In the genomic region with DNA sequence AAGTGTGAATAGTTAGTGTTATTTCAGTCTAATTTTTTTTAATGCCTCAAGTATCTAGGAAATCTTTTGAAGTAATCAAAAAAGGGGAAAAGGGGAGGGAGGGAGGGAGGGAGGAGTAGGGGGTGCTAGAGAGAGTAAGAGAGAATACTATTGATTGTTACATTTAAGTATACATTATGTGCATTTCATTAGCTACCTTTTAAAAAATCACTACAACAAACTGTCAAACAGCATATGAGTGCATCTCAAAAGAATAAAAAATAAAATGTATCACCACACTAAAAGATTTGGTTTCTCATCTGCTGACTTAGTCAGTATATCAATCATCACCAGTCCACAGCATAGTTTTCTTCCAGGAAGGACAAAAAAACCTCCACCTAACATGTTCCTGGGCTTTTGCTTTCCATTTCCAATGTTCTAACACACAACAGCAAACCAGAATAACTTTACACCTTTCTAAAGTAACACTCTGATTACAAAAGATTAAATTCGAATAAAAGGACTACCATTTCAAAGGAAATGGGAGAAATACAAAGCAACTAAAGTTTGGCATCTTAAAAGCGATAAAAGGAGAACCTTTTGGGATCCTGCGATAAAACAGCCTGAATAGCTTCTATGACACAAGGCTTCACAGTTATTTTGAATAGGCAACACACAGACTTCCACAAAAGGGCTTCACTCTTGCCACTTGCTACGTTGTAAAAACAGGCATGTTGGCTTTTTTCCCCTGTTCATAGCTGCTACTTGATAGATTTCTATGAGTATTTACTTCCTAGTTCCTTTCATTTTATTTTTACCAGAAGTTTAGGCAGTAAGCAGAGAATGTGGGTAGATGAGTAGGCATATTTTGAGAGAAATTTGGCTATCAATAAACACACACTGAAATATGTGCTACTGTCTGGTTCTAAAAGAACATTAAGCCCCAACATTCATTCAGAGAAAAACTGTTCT, we compare ENCODE assay signal across 9 cellular contexts.
A peak's percentile ranks its signal among the peaks of the same experiment; 100 is the strongest.
DNase-seq lines count a peak whose midpoint lies in the region; ATAC-seq and TF ChIP-seq lines count a peak whose summit lies in the region.
"Had no signal": no experiment of that assay in that cellular context is flagged by ENCODE, and none has a peak within 500 bp of the region (broad histone marks: within the 10 kb centered on the region; RNA-seq: fewer than 3 reads in every experiment).

No MANE protein-coding gene starts in this region.

- H3K27me3 ChIP-seq in right cardiac atrium (ENCODE audit: control insufficient read depth, insufficient read depth), result no peaks in the 10 kb centered on the region
- H3K27me3 ChIP-seq in skeletal muscle satellite cell (ENCODE audit: control insufficient read depth, insufficient read depth, low read length), result no peaks in the 10 kb centered on the region
- no peaks in the 10 kb centered on the region for H3K27me3 ChIP-seq in A673 (replicated peaks; ENCODE audit: insufficient read depth, low read depth, low read length, poor library complexity)

- no peak overlapping the region for H3K27ac Mint-ChIP-seq in activated naive CD4-positive, alpha-beta T cell treated with anti-CD3 and anti-CD28 coated beads, Interleukin-2, amount 10 ng/mL, durations not matched to agents 7 days and 5 days
- H3K27ac Mint-ChIP-seq: activated CD8-positive, alpha-beta T cell treated with anti-CD3 and anti-CD28 coated beads for 36 hours had no signal

- H3K4me1 Mint-ChIP-seq in activated naive CD4-positive, alpha-beta T cell treated with anti-CD3 and anti-CD28 coated beads, Interleukin-2, amount 10 ng/mL, durations not matched to agents 7 days and 5 days, result no peaks in the 10 kb centered on the region

- CTCF ChIA-PET in A673 (lab: Charles Lee), result no interaction called here
- CTCF ChIA-PET in activated naive CD4-positive, alpha-beta T cell treated with anti-CD3 and anti-CD28 coated beads, Interleukin-2, amount 10 ng/mL, durations not matched to agents 7 days and 5 days (lab: Charles Lee), result no interaction called here

- H3K4me1 ChIP-seq in right cardiac atrium (ENCODE audit: control insufficient read depth, insufficient read depth, low read length) (peaks cover 3% of the 10 kb centered on the region), skeletal muscle satellite cell (ENCODE audit: control insufficient read depth, insufficient read depth, low read length) (peaks cover 72% of the 10 kb centered on the region), A673 (ENCODE audit: insufficient read depth, low read length, poor library complexity, severe bottlenecking) (peaks cover 17% of the 10 kb centered on the region)

- intact Hi-C loops in right cardiac atrium (cut with DNase I) (no loop called here), A673 (cut with micrococcal nuclease; ENCODE audit: unreplicated experiment) (no loop called here)

- H3K4me2 ChIP-seq in skeletal muscle satellite cell (ENCODE audit: low read length), result peak overlapping the region; percentile 57

- peak overlapping the region; percentile 62 for H3K27ac ChIP-seq in right cardiac atrium (ENCODE audit: low read length)
- no peak overlapping the region for H3K27ac ChIP-seq in A673 (ENCODE audit: low read depth, low read length, poor library complexity, severe bottlenecking)

- no peaks in the 10 kb centered on the region for H3K9me3 Mint-ChIP-seq in activated naive CD4-positive, alpha-beta T cell treated with anti-CD3 and anti-CD28 coated beads, Interleukin-2, amount 10 ng/mL, durations not matched to agents 7 days and 5 days
- H3K9me3 Mint-ChIP-seq: activated CD8-positive, alpha-beta T cell treated with anti-CD3 and anti-CD28 coated beads for 36 hours had no signal

- no peak overlapping the region for H3K4me3 Mint-ChIP-seq in activated naive CD4-positive, alpha-beta T cell treated with anti-CD3 and anti-CD28 coated beads, Interleukin-2, amount 10 ng/mL, durations not matched to agents 7 days and 5 days
- H3K4me3 Mint-ChIP-seq: activated CD8-positive, alpha-beta T cell treated with anti-CD3 and anti-CD28 coated beads for 36 hours had no signal

- BruUV-seq in A673 (replicated peaks; lab: Mats Ljungman, UMichigan), result no TSS peak

- H3K36me3 Mint-ChIP-seq in activated naive CD4-positive, alpha-beta T cell treated with anti-CD3 and anti-CD28 coated beads, Interleukin-2, amount 10 ng/mL, durations not matched to agents 7 days and 5 days, result no peaks in the 10 kb centered on the region

- TF ChIP-seq CTCF in A673 (conservative IDR thresholded peaks at IDR 0.05; ENCODE audit: low read depth, low read length), result no peak

- H3K9me3 ChIP-seq in right cardiac atrium (ENCODE audit: control insufficient read depth, low read length) (no peaks in the 10 kb centered on the region), skeletal muscle satellite cell (replicated peaks; ENCODE audit: low read length) (no peaks in the 10 kb centered on the region), A673 (ENCODE audit: low read depth, low read length, poor library complexity, severe bottlenecking) (no peaks in the 10 kb centered on the region)

- H3K4me3 ChIP-seq in right cardiac atrium (ENCODE audit: low read length) (no peak overlapping the region), skeletal muscle satellite cell (ENCODE audit: low read length) (peak overlapping the region; percentile 44), A673 (ENCODE audit: low read depth, low read length, poor library complexity, severe bottlenecking) (no peak overlapping the region)

- POLR2A ChIA-PET in A673 (lab: Charles Lee; ENCODE audit: low non-redundant PET), result interaction anchor here (0.6 kb wide), 1 partner anchor 71 kb away, joined by 3 read pairs; no protein-coding TSS in a partner anchor

- ATAC-seq in right cardiac atrium, result peak; percentile 44 to 56
- ATAC-seq: activated CD8-positive, alpha-beta T cell treated with anti-CD3 and anti-CD28 coated beads for 36 hours had no signal

- peak overlapping the region; percentile 97 for H3K9ac ChIP-seq in skeletal muscle satellite cell (ENCODE audit: low read depth, low read length)

- no peaks in the 10 kb centered on the region for H3K27me3 Mint-ChIP-seq in activated naive CD4-positive, alpha-beta T cell treated with anti-CD3 and anti-CD28 coated beads, Interleukin-2, amount 10 ng/mL, durations not matched to agents 7 days and 5 days

- H3K36me3 ChIP-seq in skeletal muscle satellite cell (ENCODE audit: insufficient read depth, low read length), result peaks cover 71% of the 10 kb centered on the region
- H3K36me3 ChIP-seq in A673 (ENCODE audit: insufficient read depth, low read length, poor library complexity, severe bottlenecking), result no peaks in the 10 kb centered on the region

- DNase-seq in GM04503 (ENCODE audit: low read depth) (peak; percentile 42), astrocyte of the hippocampus (ENCODE audit: low read depth, low spot score) (peak; percentile 57), right cardiac atrium (no peak), NCI-H1092 treated with DMSO at 0.1 percent for 48 hours (lab: John Stamatoyannopoulos, UW) (no peak), A673 (ENCODE audit: low spot score) (no peak)
- DNase-seq in stimulated activated CD4-positive, alpha-beta T cell treated with anti-CD3 and anti-CD28 coated beads, Interleukin-2, amount 100 ng/mL, for 48 hours, result no peak
- no peak for DNase-seq in activated naive CD4-positive, alpha-beta T cell treated with anti-CD3 and anti-CD28 coated beads, Interleukin-2, amount 10 ng/mL, durations not matched to agents 7 days and 5 days
- DNase-seq: activated CD8-positive, alpha-beta T cell treated with anti-CD3 and anti-CD28 coated beads for 36 hours had no signal

- 27% methylated on average over 4 of the region's 4 CpGs for WGBS in right cardiac atrium

Comparison
In these comparisons a context has a peak if more than half of its experiments do, and no peak if none do; other contexts are left out.
1. DNase-seq: peak in GM04503 (single experiment) and astrocyte of the hippocampus (single experiment); none in right cardiac atrium (0 of 3), stimulated activated CD4-positive, alpha-beta T cell treated with anti-CD3 and anti-CD28 coated beads, Interleukin-2, amount 100 ng/mL, for 48 hours (0 of 2), NCI-H1092 treated with DMSO at 0.1 percent for 48 hours (single experiment), A673 (single experiment) and activated naive CD4-positive, alpha-beta T cell treated with anti-CD3 and anti-CD28 coated beads, Interleukin-2, amount 10 ng/mL, durations not matched to agents 7 days and 5 days (single experiment).